14 cellular contexts compared by ENCODE assay signal in genomic region chr3:99902091-99902490, GRCh38.
DNase-seq lines count a peak whose midpoint lies in the region; ATAC-seq, FAIRE-seq and TF ChIP-seq lines count a peak whose summit lies in the region.
"Had no signal": no experiment of that assay in that cellular context is flagged by ENCODE, and none has a peak within 500 bp of the region (broad histone marks: within the 10 kb centered on the region; RNA-seq: fewer than 3 reads in every experiment).

No MANE protein-coding gene starts in this region.

- peak in 1 of 4 donors; percentile 13 for ATAC-seq in right lobe of liver

- H3K9me3 Mint-ChIP-seq in endothelial cell (ENCODE audit: unreplicated experiment) = no peaks in the 10 kb centered on the region
- H3K9me3 Mint-ChIP-seq: nephron had no signal

- no peaks in the 10 kb centered on the region for H3K36me3 Mint-ChIP-seq in endothelial cell (ENCODE audit: low read depth, unreplicated experiment)

- no peak for TF ChIP-seq POLR2A in right lobe of liver (IDR thresholded peaks at IDR 0.05)

- intact Hi-C loops in mammary epithelial cell (cut with micrococcal nuclease) (loop anchor here (5.0 kb wide), 2 partner anchors 40 to 140 kb away; no protein-coding TSS in a partner anchor), right lobe of liver (cut with DNase I) (no loop called here)

- H3K4me1 ChIP-seq in mammary epithelial cell (ENCODE audit: insufficient read depth, low read length) (peaks cover 27% of the 10 kb centered on the region), right lobe of liver (peaks cover 0 to 13% (median 3%) of the 10 kb centered on the region in 4 donors), Karpas-422 (ENCODE audit: low read length) (no peaks in the 10 kb centered on the region)

- H3K4me2 ChIP-seq in mammary epithelial cell (ENCODE audit: insufficient read depth, low read depth, low read length) (peak overlapping the region; percentile 72), Karpas-422 (ENCODE audit: low read depth, low read length, poor library complexity, severe bottlenecking) (no peak overlapping the region)

- no peak overlapping the region for H3K4me3 Mint-ChIP-seq in endothelial cell (ENCODE audit: unreplicated experiment)
- H3K4me3 Mint-ChIP-seq: nephron had no signal

- no peak overlapping the region for H3K27ac Mint-ChIP-seq in endothelial cell (ENCODE audit: unreplicated experiment)

- H3K4me1 Mint-ChIP-seq in endothelial cell (ENCODE audit: unreplicated experiment) = no peaks in the 10 kb centered on the region

- H3K27me3 Mint-ChIP-seq in endothelial cell (ENCODE audit: unreplicated experiment) = no peaks in the 10 kb centered on the region

- CTCF ChIA-PET in mammary epithelial cell (lab: Charles Lee; ENCODE audit: low non-redundant PET) = no interaction called here

- TF ChIP-seq CTCF in mammary epithelial cell (conservative IDR thresholded peaks at IDR 0.05 in 1 of 2, IDR thresholded peaks at IDR 0.05 in 1 of 2; ENCODE audit: extremely low read depth in 1 of 2, insufficient read depth in 1 of 2, low read depth in 1 of 2, low read length in 2 of 2) = no peak
- TF ChIP-seq CTCF in right lobe of liver (IDR thresholded peaks at IDR 0.05) = no peak
- TF ChIP-seq CTCF in endothelial cell (IDR thresholded peaks at IDR 0.05; ENCODE audit: unreplicated experiment) = no peak

- H3K27ac ChIP-seq in mammary epithelial cell (ENCODE audit: insufficient read depth, low read depth, low read length) (peak overlapping the region; percentile 99), right lobe of liver (peak overlapping the region; percentile 10 to 74 (median 38)), Karpas-422 (ENCODE audit: low read length) (no peak overlapping the region)

- in situ Hi-C loops in mammary epithelial cell (cut with MboI; ENCODE audit: low sequenced_read_pairs in 2 of 2) = no loop called here

- peak; percentile 35 for DNase-seq in CD1c-positive myeloid dendritic cell (ENCODE audit: extremely low spot score)
- peak; percentile 49 for DNase-seq in HTR-8/SVneo (ENCODE audit: insufficient read length, low spot score)
- peak; percentile 81 for DNase-seq in mammary epithelial cell
- no peak for DNase-seq in right lobe of liver
- DNase-seq in HUDEP-2 (lab: John Stamatoyannopoulos, UW; ENCODE audit: unreplicated experiment in 76 of 76) = no peak
- no peak for DNase-seq in endothelial cell (ENCODE audit: low spot score)
- DNase-seq in AG20443 (ENCODE audit: low spot score) = no peak
- DNase-seq in Karpas-422 = no peak
- DNase-seq: activated naive CD4-positive, alpha-beta T cell treated with anti-CD3 and anti-CD28 coated beads, Interleukin-2, amount 50 U/mL, for 16 hours; foreskin melanocyte; KBM-7; left cardiac atrium; NCI-H2081 treated with DMSO at 0.1 percent for 48 hours had no signal

- H3K4me3 ChIP-seq in mammary epithelial cell (replicated peaks in 1 of 3; ENCODE audit: insufficient read depth in 1 of 3, low read depth in 2 of 3, low read length in 3 of 3) (peak overlapping the region in 1 of 3 experiments; percentile 6), right lobe of liver (no peak overlapping the region), Karpas-422 (ENCODE audit: low read length) (no peak overlapping the region)

- dilution Hi-C loops in mammary epithelial cell (cut with HindIII; ENCODE audit: low sequenced_read_pairs) = no loop called here

- H3K36me3 ChIP-seq in mammary epithelial cell (ENCODE audit: insufficient read depth, low read length) = no peaks in the 10 kb centered on the region
- H3K36me3 ChIP-seq in right lobe of liver = no peaks in the 10 kb centered on the region
- no peaks in the 10 kb centered on the region for H3K36me3 ChIP-seq in Karpas-422 (ENCODE audit: insufficient read depth, low read length)

- H2AFZ ChIP-seq in mammary epithelial cell (ENCODE audit: low read depth, low read length) = no peak overlapping the region
- no peak overlapping the region for H2AFZ ChIP-seq in Karpas-422 (ENCODE audit: low read length)

- 6% methylated on average over 1 of the region's 1 CpG for WGBS in mammary epithelial cell (ENCODE audit: low coverage, missing lambda C conversion rate)
- 76% methylated on average over 1 of the region's 1 CpG for WGBS in right lobe of liver (ENCODE audit: insufficient coverage, low coverage, low lambda C conversion rate, missing lambda C conversion rate)

- no peaks in the 10 kb centered on the region for H3K27me3 ChIP-seq in mammary epithelial cell (ENCODE audit: insufficient read depth, low read length)
- no peaks in the 10 kb centered on the region for H3K27me3 ChIP-seq in right lobe of liver
- H3K27me3 ChIP-seq in Karpas-422 (ENCODE audit: low read length) = no peaks in the 10 kb centered on the region

- H3K9me2 ChIP-seq in Karpas-422 (replicated peaks; ENCODE audit: insufficient read depth, low read length) = no peaks in the 10 kb centered on the region

- H3K79me2 ChIP-seq in mammary epithelial cell (ENCODE audit: insufficient read depth, low read length) (peaks cover 31% of the 10 kb centered on the region), Karpas-422 (ENCODE audit: low read length) (peaks cover 19% of the 10 kb centered on the region)

- H4K20me1 ChIP-seq in mammary epithelial cell (ENCODE audit: insufficient read depth, low read length) (no peaks in the 10 kb centered on the region), Karpas-422 (ENCODE audit: insufficient read depth, low read depth, low read length) (peaks cover 13% of the 10 kb centered on the region; the same call in 1 of the 2 replicates)

- no TSS peak for BruUV-seq in mammary epithelial cell (replicated peaks; lab: Mats Ljungman, UMichigan)

- FAIRE-seq in HTR-8/SVneo (lab: Jason Lieb, UNC) = no peak

- no peaks in the 10 kb centered on the region for H3K9me3 ChIP-seq in mammary epithelial cell (replicated peaks; ENCODE audit: insufficient read depth, low read length)
- H3K9me3 ChIP-seq in right lobe of liver = no peaks in the 10 kb centered on the region
- H3K9me3 ChIP-seq in Karpas-422 (ENCODE audit: low read length) = no peaks in the 10 kb centered on the region

- H3K9ac ChIP-seq in mammary epithelial cell (ENCODE audit: insufficient read depth, low read length) (peak overlapping the region; percentile 78), Karpas-422 (ENCODE audit: low read length) (no peak overlapping the region)

Comparison
In these comparisons a context has a peak if more than half of its experiments do, and no peak if none do; other contexts are left out.
1. DNase-seq: peak in CD1c-positive myeloid dendritic cell (single experiment), HTR-8/SVneo (single experiment) and mammary epithelial cell (single experiment); none in right lobe of liver (0 of 3), HUDEP-2 (0 of 76), endothelial cell (single experiment), AG20443 (single experiment) and Karpas-422 (single experiment).